ENCODE assay signal across 8 cellular contexts in the genomic region with DNA sequence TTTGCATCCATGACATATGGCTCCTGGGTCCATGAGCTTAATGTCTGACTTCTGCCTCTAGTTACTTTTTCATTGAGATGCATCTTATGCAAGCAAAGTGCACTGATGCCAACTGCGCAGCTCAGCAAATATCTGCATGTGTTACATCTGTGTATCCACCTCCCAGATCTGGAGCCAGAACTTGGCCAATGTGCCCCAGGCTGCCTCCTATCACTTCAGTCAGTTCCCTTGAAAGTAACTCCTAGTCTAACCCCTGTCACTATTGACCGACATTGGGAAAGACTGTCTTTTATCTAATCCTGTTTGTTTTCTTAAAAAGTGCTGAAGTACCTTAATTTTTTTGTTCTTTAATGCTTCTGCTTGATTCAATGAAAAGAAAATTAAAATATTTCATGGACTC. TPM values are rescaled to one million over a fixed set of nuclear protein-coding genes. Genes with fewer than 3 reads are reported as not detected.
"Had no signal": no experiment of that assay in that cellular context is flagged by ENCODE, and none has a peak within 500 bp of the region (broad histone marks: within the 10 kb centered on the region; RNA-seq: fewer than 3 reads in every experiment).

No MANE protein-coding gene starts in this region.

- DNase-seq: H9, HCEC 1CT, IMR-90 had no signal

- H3K4me2 ChIP-seq: GM23338 had no signal

- H3K4me3 ChIP-seq: GM23338, K562 had no signal

- ATAC-seq: GM23338, K562 had no signal

- H3K27ac ChIP-seq: HL-60 had no signal

- H2AFZ ChIP-seq: GM23338 had no signal

RNA-seq across cellular contexts. Expression of a gene that starts 19.3 kb away (rescaled TPM):
- total RNA-seq: GM23338, H1, H9, HT1080, IMR-90, K562 had no signal

RNA-seq across cellular contexts. Expression of a gene that starts 22.5 kb away (rescaled TPM):
- total RNA-seq: GM23338, H1, H9, HT1080, IMR-90, K562 had no signal

RNA-seq across cellular contexts. Expression of a gene that starts 57.3 kb away (rescaled TPM):
- total RNA-seq: HT1080, K562 had no signal
